Comparison of ENCODE assay signal across 8 cellular contexts in genomic region chr19:1624458-1624857, GRCh38. TPM values are rescaled to one million over a fixed set of nuclear protein-coding genes. Genes with fewer than 3 reads are reported as not detected.
DNase-seq lines count a peak whose midpoint lies in the region; ATAC-seq and TF ChIP-seq lines count a peak whose summit lies in the region.

No MANE protein-coding gene starts in this region.

- 84% methylated on average over 23 of the region's 23 CpGs for WGBS in liver

- H3K27ac ChIP-seq in CD8-positive, alpha-beta T cell (ENCODE audit: low read depth, low read length) = no peak overlapping the region
- no peak overlapping the region for H3K27ac ChIP-seq in liver (ENCODE audit: low read depth in 1 of 2, low read length in 2 of 2)

- H3K27me3 Mint-ChIP-seq in CD8-positive, alpha-beta T cell (ENCODE audit: low read depth) = no peaks in the 10 kb centered on the region
- no peaks in the 10 kb centered on the region for H3K27me3 Mint-ChIP-seq in HFFc6 (ENCODE audit: insufficient read depth)
- H3K27me3 Mint-ChIP-seq in stimulated activated naive CD8-positive, alpha-beta T cell treated with anti-CD3 and anti-CD28 coated beads, Interleukin-15, amount 100 ng/mL, for 72 hours = no peaks in the 10 kb centered on the region

- H3K9me3 Mint-ChIP-seq in CD8-positive, alpha-beta T cell = no peaks in the 10 kb centered on the region
- H3K9me3 Mint-ChIP-seq in HFFc6 = no peaks in the 10 kb centered on the region
- no peaks in the 10 kb centered on the region for H3K9me3 Mint-ChIP-seq in stimulated activated naive CD8-positive, alpha-beta T cell treated with anti-CD3 and anti-CD28 coated beads, Interleukin-15, amount 100 ng/mL, for 72 hours

- peak; percentile 47 for TF ChIP-seq CTCF in CD8-positive, alpha-beta T cell (IDR thresholded peaks at IDR 0.05)
- TF ChIP-seq CTCF in HFFc6 (IDR thresholded peaks at IDR 0.05) (peak; percentile 77), WI38 (IDR thresholded peaks at IDR 0.05; ENCODE audit: low read depth, low read length) (peak; percentile 74), liver (IDR thresholded peaks at IDR 0.05; ENCODE audit: low read depth, low read length, missing input control) (peak; percentile 39)

- peaks cover 10% of the 10 kb centered on the region for H3K36me3 ChIP-seq in CD8-positive, alpha-beta T cell (ENCODE audit: insufficient read depth, low read length)
- peaks cover 0 to 6% (median 0%) of the 10 kb centered on the region in 4 donors for H3K36me3 ChIP-seq in liver (ENCODE audit: control insufficient read depth in 4 of 4, insufficient read depth in 3 of 4, low read depth in 1 of 4, low read length in 3 of 4)

- H3K4me1 Mint-ChIP-seq in CD8-positive, alpha-beta T cell (ENCODE audit: low read depth) = peaks cover 7% of the 10 kb centered on the region
- H3K4me1 Mint-ChIP-seq in HFFc6 (ENCODE audit: low read depth) = no peaks in the 10 kb centered on the region
- H3K4me1 Mint-ChIP-seq in stimulated activated naive CD8-positive, alpha-beta T cell treated with anti-CD3 and anti-CD28 coated beads, Interleukin-15, amount 100 ng/mL, for 72 hours = peaks cover 8% of the 10 kb centered on the region

- DNase-seq in CD8-positive, alpha-beta T cell = peak; percentile 22 to 68 (median 57)
- DNase-seq in HFFc6 (no peak), dermis blood vessel endothelial cell (peak; percentile 89)
- DNase-seq in stimulated activated naive CD8-positive, alpha-beta T cell treated with anti-CD3 and anti-CD28 coated beads, Interleukin-15, amount 100 ng/mL, for 72 hours = peak; percentile 34 to 61
- DNase-seq in NK-92 treated with Interleukin-12 subunit alpha and Interleukin-12 subunit beta, amount 100 ng/mL, for 24 hours (lab: John Stamatoyannopoulos, UW) = no peak

- no peaks in the 10 kb centered on the region for H3K9me3 ChIP-seq in CD8-positive, alpha-beta T cell (ENCODE audit: low read length)
- no peaks in the 10 kb centered on the region for H3K9me3 ChIP-seq in liver (ENCODE audit: control insufficient read depth in 4 of 4, low read length in 3 of 4)

- ATAC-seq in CD8-positive, alpha-beta T cell = peak; percentile 82
- ATAC-seq in stimulated activated naive CD8-positive, alpha-beta T cell treated with anti-CD3 and anti-CD28 coated beads, Interleukin-15, amount 100 ng/mL, for 72 hours = peak; percentile 74
- ATAC-seq in HG02571 (IDR thresholded peaks at IDR 0.05; ENCODE audit: unreplicated experiment) = no peak

- H3K36me3 Mint-ChIP-seq in CD8-positive, alpha-beta T cell = peaks cover 25% of the 10 kb centered on the region
- H3K36me3 Mint-ChIP-seq in HFFc6 (ENCODE audit: low read depth) = peaks cover 8% of the 10 kb centered on the region; the same call in 1 of the 2 replicates

- H3K9ac ChIP-seq in liver (ENCODE audit: low read depth in 1 of 2, low read length in 2 of 2) = no peak overlapping the region

- H3K27ac Mint-ChIP-seq in CD8-positive, alpha-beta T cell = no peak overlapping the region
- no peak overlapping the region for H3K27ac Mint-ChIP-seq in HFFc6
- peak overlapping the region in 1 of 2 donors; percentile 34 for H3K27ac Mint-ChIP-seq in stimulated activated naive CD8-positive, alpha-beta T cell treated with anti-CD3 and anti-CD28 coated beads, Interleukin-15, amount 100 ng/mL, for 72 hours

- intact Hi-C loops in CD8-positive, alpha-beta T cell (cut with DNase I, micrococcal nuclease) = loop anchor here (2.0 kb wide), 2 partner anchors 26 to 48 kb away; no protein-coding TSS in a partner anchor

- POLR2A ChIA-PET in CD8-positive, alpha-beta T cell (lab: Charles Lee) = no interaction called here

- H3K27me3 ChIP-seq in CD8-positive, alpha-beta T cell (ENCODE audit: insufficient read depth, low read length) = no peaks in the 10 kb centered on the region
- no peaks in the 10 kb centered on the region for H3K27me3 ChIP-seq in liver (ENCODE audit: control insufficient read depth in 4 of 4, insufficient read depth in 4 of 4, low read length in 3 of 4)

- H3K4me3 ChIP-seq in CD8-positive, alpha-beta T cell (ENCODE audit: low read depth, low read length) = no peak overlapping the region
- no peak overlapping the region for H3K4me3 ChIP-seq in WI38 (ENCODE audit: low read depth, low read length)
- H3K4me3 ChIP-seq in liver (ENCODE audit: low read depth in 1 of 3, low read length in 3 of 3) = no peak overlapping the region

- CTCF ChIA-PET in CD8-positive, alpha-beta T cell (lab: Charles Lee) = interaction anchor here (1.5 to 1.6 kb wide), 2 partner anchors 27 to 48 kb away, joined by 5 to 7 read pairs; partner anchors contain the start of gene TCF3

- peak in 1 of 2 donors; percentile 62 for TF ChIP-seq RAD21 in liver (IDR thresholded peaks at IDR 0.05)

- H3K4me3 Mint-ChIP-seq in CD8-positive, alpha-beta T cell = no peak overlapping the region
- H3K4me3 Mint-ChIP-seq in HFFc6 = no peak overlapping the region
- no peak overlapping the region for H3K4me3 Mint-ChIP-seq in stimulated activated naive CD8-positive, alpha-beta T cell treated with anti-CD3 and anti-CD28 coated beads, Interleukin-15, amount 100 ng/mL, for 72 hours

- H3K4me1 ChIP-seq in CD8-positive, alpha-beta T cell (ENCODE audit: insufficient read depth, low read length) = no peaks in the 10 kb centered on the region
- H3K4me1 ChIP-seq in liver (ENCODE audit: control insufficient read depth in 4 of 4, insufficient read depth in 4 of 4, low read length in 3 of 4) = no peaks in the 10 kb centered on the region

TF ChIP-seq in liver, 16 proteins besides CTCF, POLR2A, EP300 and RAD21 (continues in another document):
- TF ChIP-seq FOXA2 (IDR thresholded peaks at IDR 0.05) = no peak
- no peak for TF ChIP-seq ATF3 (IDR thresholded peaks at IDR 0.05)
- no peak for TF ChIP-seq MAX (IDR thresholded peaks at IDR 0.05)
- no peak for TF ChIP-seq JUND (IDR thresholded peaks at IDR 0.05)
- TF ChIP-seq EGR1 (IDR thresholded peaks at IDR 0.05; ENCODE audit: low read depth in 2 of 2) = no peak
- no peak for TF ChIP-seq GABPA (IDR thresholded peaks at IDR 0.05 in 1 of 2, conservative IDR thresholded peaks at IDR 0.05 in 1 of 2)
- TF ChIP-seq ZBTB33 (IDR thresholded peaks at IDR 0.05) = no peak
- TF ChIP-seq YY1 (IDR thresholded peaks at IDR 0.05) = no peak
- TF ChIP-seq HNF4A (conservative IDR thresholded peaks at IDR 0.05) = no peak
- TF ChIP-seq SP1 (IDR thresholded peaks at IDR 0.05) = no peak

RNA-seq across cellular contexts. Expression of gene UQCR11, which starts 19.2 kb away (rescaled TPM):
- total RNA-seq in CD8-positive, alpha-beta T cell = 10 to 100 TPM; 97.1 to 98.0 TPM
- total RNA-seq in HFFc6 (2021; fragmentation: NEBNext Ultra II Directional; extraction: Animal tissue kit (Norgen Biotek cat#: 25700)) = 100 to 1,000 TPM; 178 to 319 (median 252) TPM
- total RNA-seq in dermis blood vessel endothelial cell (48.8 and 62.1 TPM in 2 replicates), liver (10 to 100 TPM; 23.8 to 37.4 TPM)
- 100 to 1,000 TPM; 127 to 862 TPM for polyA plus RNA-seq in liver

RNA-seq across cellular contexts. Expression of gene TCF3, which starts 28.0 kb away (rescaled TPM):
- total RNA-seq in CD8-positive, alpha-beta T cell = 10 to 100 TPM; 67.6 to 69.7 TPM
- total RNA-seq in HFFc6 (2021; fragmentation: NEBNext Ultra II Directional; extraction: Animal tissue kit (Norgen Biotek cat#: 25700)) = 100 to 1,000 TPM in 1 of 6 experiments, 10 to 100 TPM in 5; 74.9 to 102 (median 82.0) TPM
- 94.1 and 144 TPM in 2 replicates for total RNA-seq in dermis blood vessel endothelial cell
- 100 to 1,000 TPM in 1 of 2 donors, 10 to 100 TPM in 1; 10.9 to 119 TPM for total RNA-seq in liver
- polyA plus RNA-seq in liver = 10 to 100 TPM in 1 of 2 donors, 1 to 10 TPM in 1; 5.2 to 14.6 TPM

RNA-seq across cellular contexts. Expression of gene MBD3, which starts 31.8 kb away (rescaled TPM):
- total RNA-seq in CD8-positive, alpha-beta T cell = 10 to 100 TPM; 31.0 to 37.2 TPM
- 100 to 1,000 TPM in 1 of 6 experiments, 10 to 100 TPM in 5; 75.6 to 104 (median 85.7) TPM for total RNA-seq in HFFc6 (2021; fragmentation: NEBNext Ultra II Directional; extraction: Animal tissue kit (Norgen Biotek cat#: 25700))
- total RNA-seq in dermis blood vessel endothelial cell (119 and 194 TPM in 2 replicates), liver (10 to 100 TPM; 48.4 to 57.6 TPM)
- polyA plus RNA-seq in liver = 10 to 100 TPM; 12.4 to 52.0 TPM

RNA-seq across cellular contexts. Expression of gene MEX3D, which starts 56.3 kb away (rescaled TPM):
- 1 to 10 TPM; 1.5 to 1.7 TPM for total RNA-seq in CD8-positive, alpha-beta T cell
- total RNA-seq in HFFc6 (2021; fragmentation: NEBNext Ultra II Directional; extraction: Animal tissue kit (Norgen Biotek cat#: 25700)) = 10 to 100 TPM; 28.6 to 36.7 (median 31.4) TPM
- total RNA-seq in dermis blood vessel endothelial cell (82.4 and 121 TPM in 2 replicates), liver (1 to 10 TPM; 6.0 to 9.1 TPM)
- 1 to 10 TPM in 1 of 2 donors, under 1 TPM in 1; 0.92 to 4.4 TPM for polyA plus RNA-seq in liver

Comparison
In these comparisons a context has a peak if more than half of its experiments do, and no peak if none do; other contexts are left out.
1. DNase-seq: peak in CD8-positive, alpha-beta T cell (7 of 7), dermis blood vessel endothelial cell (single experiment) and stimulated activated naive CD8-positive, alpha-beta T cell treated with anti-CD3 and anti-CD28 coated beads, Interleukin-15, amount 100 ng/mL, for 72 hours (2 of 2); none in HFFc6 (single experiment) and NK-92 treated with Interleukin-12 subunit alpha and Interleukin-12 subunit beta, amount 100 ng/mL, for 24 hours (single experiment).
2. Peak in every context shown above with its lines, with median percentiles within 50 percentile points of each other: CTCF ChIP-seq.